27 cellular contexts compared by ENCODE assay signal in genomic region chr2:26302846-26303245, GRCh38. TPM values are rescaled to one million over a fixed set of nuclear protein-coding genes. Genes with fewer than 3 reads are reported as not detected.
DNase-seq lines count a peak whose midpoint lies in the region; TF ChIP-seq lines count a peak whose summit lies in the region.
"Had no signal": no experiment of that assay in that cellular context is flagged by ENCODE, and none has a peak within 500 bp of the region (broad histone marks: within the 10 kb centered on the region; RNA-seq: fewer than 3 reads in every experiment).

No MANE protein-coding gene starts in this region.

- TF ChIP-seq RAD21 in Ishikawa (IDR thresholded peaks at IDR 0.05; ENCODE audit: low read depth) = no peak

- TF ChIP-seq EP300 in Ishikawa (IDR thresholded peaks at IDR 0.05; ENCODE audit: borderline replicate concordance) = peak; percentile 39; the same call in 1 of the 2 replicates

- H3K27me3 Mint-ChIP-seq in MCF 10A (ENCODE audit: insufficient read depth, unreplicated experiment) = no peaks in the 10 kb centered on the region

- DNase-seq in AG10803 (ENCODE audit: low read depth) (peak; percentile 14), MCF 10A (ENCODE audit: unreplicated experiment) (peak; percentile 60), kidney tubule cell (ENCODE audit: low spot score) (peak; percentile 56), hepatic stellate cell (ENCODE audit: low spot score) (no peak), posterior vena cava (ENCODE audit: low spot score) (no peak), AML-193 (lab: John Stamatoyannopoulos, UW) (no peak), NCI-H1436 (lab: John Stamatoyannopoulos, UW) (no peak)
- DNase-seq: activated CD4-positive, alpha-beta T cell treated with anti-CD3 and anti-CD28 coated beads, Interleukin-2, amount 10 ng/mL, durations not matched to agents 24 days and 14 days; activated naive CD4-positive, alpha-beta T cell treated with Interleukin-2 at 50 U/mL for 16 hours; activated T-cell treated with anti-CD3 and anti-CD28 coated beads, Interleukin-2, amount 50 U/mL, for 4 hours; amniotic stem cell; BE2C; brain microvascular endothelial cell; foreskin melanocyte; GF-D8; mesendoderm; NCI-H146; NCI-H2107; NCI-H446; SHP77; sigmoid colon; stimulated activated naive CD4-positive, alpha-beta T cell; T-helper 9 cell; WERI-Rb-1 had no signal

- BruUV-seq in MCF 10A (replicated peaks; lab: Mats Ljungman, UMichigan) = no TSS peak

- H3K9me3 Mint-ChIP-seq in MCF 10A (ENCODE audit: unreplicated experiment) = no peaks in the 10 kb centered on the region
- H3K9me3 Mint-ChIP-seq: activated CD4-positive, alpha-beta T cell treated with anti-CD3 and anti-CD28 coated beads, Interleukin-2, amount 10 ng/mL, durations not matched to agents 24 days and 14 days; activated T-cell treated with anti-CD3 and anti-CD28 coated beads, Interleukin-2, amount 50 U/mL, for 4 hours; neural progenitor cell had no signal

- no peak overlapping the region for H3K4me3 ChIP-seq in AG10803 (ENCODE audit: low read length)
- H3K4me3 ChIP-seq: A549, neural progenitor cell, sigmoid colon had no signal

- no peaks in the 10 kb centered on the region for H3K36me3 Mint-ChIP-seq in MCF 10A (ENCODE audit: insufficient read depth, unreplicated experiment)

- CTCF ChIA-PET in MCF 10A (lab: Yijun Ruan, JAX) = interaction anchor here (0.7 kb wide), 3 partner anchors 16 to 324 kb away, joined by 3 to 8 read pairs (median 4); no protein-coding TSS in a partner anchor

- no peak overlapping the region for H3K4me3 Mint-ChIP-seq in MCF 10A (ENCODE audit: unreplicated experiment)
- H3K4me3 Mint-ChIP-seq: activated CD4-positive, alpha-beta T cell treated with anti-CD3 and anti-CD28 coated beads, Interleukin-2, amount 10 ng/mL, durations not matched to agents 24 days and 14 days; activated T-cell treated with anti-CD3 and anti-CD28 coated beads, Interleukin-2, amount 50 U/mL, for 4 hours; neural progenitor cell had no signal

- H3K4me1 Mint-ChIP-seq in MCF 10A (ENCODE audit: insufficient read depth, unreplicated experiment) = peaks cover 13% of the 10 kb centered on the region
- H3K4me1 Mint-ChIP-seq: activated CD4-positive, alpha-beta T cell treated with anti-CD3 and anti-CD28 coated beads, Interleukin-2, amount 10 ng/mL, durations not matched to agents 24 days and 14 days had no signal

- intact Hi-C loops in MCF 10A (cut with micrococcal nuclease) = no loop called here
- intact Hi-C loops in posterior vena cava (cut with DNase I) = no loop called here

- H3K27ac Mint-ChIP-seq in MCF 10A (ENCODE audit: low read depth, unreplicated experiment) = peak overlapping the region; percentile 32
- H3K27ac Mint-ChIP-seq: activated CD4-positive, alpha-beta T cell treated with anti-CD3 and anti-CD28 coated beads, Interleukin-2, amount 10 ng/mL, durations not matched to agents 24 days and 14 days; neural progenitor cell had no signal

- TF ChIP-seq CTCF in AG10803 (conservative IDR thresholded peaks at IDR 0.05; ENCODE audit: low read length) (no peak), MCF 10A (IDR thresholded peaks at IDR 0.05; ENCODE audit: unreplicated experiment) (no peak)

- POLR2A ChIA-PET in MCF 10A (lab: Yijun Ruan, JAX) = interaction anchor here (0.6 to 7.9 kb wide), 8 partner anchors 9 to 171 kb away, joined by 3 to 177 read pairs (median 3); partner anchors contain the start of genes HADHA and HADHB

TF ChIP-seq in Ishikawa, 13 proteins besides CTCF, POLR2A, EP300 and RAD21:
- TF ChIP-seq CEBPB (IDR thresholded peaks at IDR 0.05) (no peak), NFIC (IDR thresholded peaks at IDR 0.05) (peak; percentile 79), CREB1 (IDR thresholded peaks at IDR 0.05; ENCODE audit: low read depth) (no peak), REST (IDR thresholded peaks at IDR 0.05; ENCODE audit: low read depth) (no peak), EGR1 (IDR thresholded peaks at IDR 0.05) (no peak), TAF1 (IDR thresholded peaks at IDR 0.05; ENCODE audit: low read depth) (no peak), TCF12 (IDR thresholded peaks at IDR 0.05; ENCODE audit: low read depth) (no peak), TEAD4 (IDR thresholded peaks at IDR 0.05) (peak; percentile 73), USF1 (IDR thresholded peaks at IDR 0.05) (no peak), FOXM1 (IDR thresholded peaks at IDR 0.05; ENCODE audit: borderline replicate concordance, low read depth) (no peak), ZBTB7A (IDR thresholded peaks at IDR 0.05; ENCODE audit: low read depth) (no peak), YY1 (IDR thresholded peaks at IDR 0.05; ENCODE audit: low read depth) (0 out of 2 replicates have a peak, but pooled peaks have one; percentile 42)
- TF ChIP-seq, protein P1, sequence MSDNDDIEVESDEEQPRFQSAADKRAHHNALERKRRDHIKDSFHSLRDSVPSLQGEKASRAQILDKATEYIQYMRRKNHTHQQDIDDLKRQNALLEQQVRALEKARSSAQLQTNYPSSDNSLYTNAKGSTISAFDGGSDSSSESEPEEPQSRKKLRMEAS (IDR thresholded peaks at IDR 0.05) = peak; percentile 66; the same call in 1 of the 2 replicates

RNA-seq across cellular contexts. Expression of gene SELENOI, which starts 43.1 kb away (rescaled TPM):
- total RNA-seq in MCF 10A (2022) (43.8 and 51.0 TPM in 2 replicates), posterior vena cava (10 to 100 TPM; 12.2 to 14.6 TPM)

RNA-seq across cellular contexts. Expression of gene ADGRF3, which starts 43.7 kb away (rescaled TPM):
- total RNA-seq in MCF 10A (2022) (0.17 TPM in 1 of 2 replicates, not detected in the other), posterior vena cava (not detected)

RNA-seq across cellular contexts. Expression of gene HADHB, which starts 58.1 kb away (rescaled TPM):
- total RNA-seq in MCF 10A (2022) (126 and 143 TPM in 2 replicates), posterior vena cava (100 to 1,000 TPM in 1 of 2 donors, 10 to 100 TPM in 1; 87.6 to 125 TPM)

RNA-seq across cellular contexts. Expression of gene HADHA, which starts 58.4 kb away (rescaled TPM):
- total RNA-seq in MCF 10A (2022) (132 and 152 TPM in 2 replicates), posterior vena cava (100 to 1,000 TPM; 104 to 113 TPM)

Comparison
In these comparisons a context has a peak if more than half of its experiments do, and no peak if none do; other contexts are left out.
1. DNase-seq: peak in AG10803 (single experiment), MCF 10A (single experiment) and kidney tubule cell (single experiment); none in hepatic stellate cell (single experiment), posterior vena cava (single experiment), AML-193 (0 of 2) and NCI-H1436 (single experiment).